1 cellular context compared by ENCODE assay signal in the genomic region with DNA sequence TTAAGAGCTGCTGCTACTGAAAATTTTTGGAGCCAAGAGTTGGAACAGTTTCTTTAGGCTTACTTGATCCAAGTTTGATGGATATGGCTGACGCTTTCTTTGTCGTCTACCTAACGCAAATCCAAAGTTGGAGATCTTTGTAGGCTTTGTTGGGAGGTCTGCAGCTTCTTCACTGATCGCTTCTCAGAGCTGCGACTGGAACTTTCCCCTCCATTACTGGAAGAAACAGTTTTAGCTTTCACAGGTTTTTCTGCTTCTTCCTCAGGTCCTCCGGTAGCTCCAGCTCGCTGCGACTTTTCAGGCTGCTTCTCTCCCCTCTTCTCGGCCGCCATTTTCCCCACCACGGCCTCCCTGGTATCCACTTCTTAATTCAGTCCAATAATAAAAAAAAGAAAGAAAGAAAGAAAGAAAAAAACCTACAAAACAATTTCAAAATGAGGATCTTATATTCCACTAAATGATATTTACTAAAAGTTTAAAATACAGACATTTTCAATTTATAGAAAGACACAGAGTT.
TF ChIP-seq lines count a peak whose summit lies in the region.

No MANE protein-coding gene starts in this region.

TF ChIP-seq in IMR-90, 13 proteins besides CTCF, POLR2A, EP300 and RAD21:
- no peak for TF ChIP-seq MAFK (IDR thresholded peaks at IDR 0.05; ENCODE audit: low read depth, low read length)
- no peak for TF ChIP-seq MXI1 (IDR thresholded peaks at IDR 0.05; ENCODE audit: borderline replicate concordance, low read depth, low read length)
- TF ChIP-seq SMC3 (IDR thresholded peaks at IDR 0.05; ENCODE audit: low read depth, low read length), result no peak
- TF ChIP-seq RFX5 (IDR thresholded peaks at IDR 0.05; ENCODE audit: low read depth, low read length), result no peak
